ENCODE assay signal across 1 cellular context in the genomic region with DNA sequence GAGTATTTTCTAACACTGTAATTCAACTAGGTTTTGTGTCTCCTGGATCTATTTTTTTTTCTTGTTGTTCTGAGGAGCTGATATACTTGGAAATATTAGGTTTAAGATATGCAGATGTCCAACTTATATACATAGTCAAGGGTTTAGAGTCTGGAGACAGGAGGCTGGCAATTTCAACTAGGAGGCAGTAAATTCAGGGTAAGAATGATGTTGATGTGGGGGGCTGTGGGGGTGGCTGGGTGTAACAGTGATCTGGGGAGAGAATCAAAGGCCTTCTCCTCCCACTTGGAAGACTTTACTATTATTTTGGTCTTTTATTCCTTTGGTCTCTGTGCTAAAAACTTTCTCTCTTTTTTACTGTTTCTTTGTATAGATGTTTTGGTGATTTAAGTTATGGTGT.
TF ChIP-seq lines count a peak whose summit lies in the region.

No MANE protein-coding gene starts in this region.

TF ChIP-seq in WTC11, 78 proteins besides CTCF, POLR2A, EP300 and RAD21 (continued from another document):
- TF ChIP-seq, protein P1, sequence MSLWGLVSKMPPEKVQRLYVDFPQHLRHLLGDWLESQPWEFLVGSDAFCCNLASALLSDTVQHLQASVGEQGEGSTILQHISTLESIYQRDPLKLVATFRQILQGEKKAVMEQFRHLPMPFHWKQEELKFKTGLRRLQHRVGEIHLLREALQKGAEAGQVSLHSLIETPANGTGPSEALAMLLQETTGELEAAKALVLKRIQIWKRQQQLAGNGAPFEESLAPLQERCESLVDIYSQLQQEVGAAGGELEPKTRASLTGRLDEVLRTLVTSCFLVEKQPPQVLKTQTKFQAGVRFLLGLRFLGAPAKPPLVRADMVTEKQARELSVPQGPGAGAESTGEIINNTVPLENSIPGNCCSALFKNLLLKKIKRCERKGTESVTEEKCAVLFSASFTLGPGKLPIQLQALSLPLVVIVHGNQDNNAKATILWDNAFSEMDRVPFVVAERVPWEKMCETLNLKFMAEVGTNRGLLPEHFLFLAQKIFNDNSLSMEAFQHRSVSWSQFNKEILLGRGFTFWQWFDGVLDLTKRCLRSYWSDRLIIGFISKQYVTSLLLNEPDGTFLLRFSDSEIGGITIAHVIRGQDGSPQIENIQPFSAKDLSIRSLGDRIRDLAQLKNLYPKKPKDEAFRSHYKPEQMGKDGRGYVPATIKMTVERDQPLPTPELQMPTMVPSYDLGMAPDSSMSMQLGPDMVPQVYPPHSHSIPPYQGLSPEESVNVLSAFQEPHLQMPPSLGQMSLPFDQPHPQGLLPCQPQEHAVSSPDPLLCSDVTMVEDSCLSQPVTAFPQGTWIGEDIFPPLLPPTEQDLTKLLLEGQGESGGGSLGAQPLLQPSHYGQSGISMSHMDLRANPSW (CRISPR knock-in tag; conservative IDR thresholded peaks at IDR 0.05; ENCODE audit: low read depth): no peak
- no peak for TF ChIP-seq SMAD3 (CRISPR knock-in tag; IDR thresholded peaks at IDR 0.05; ENCODE audit: borderline replicate concordance)
- no peak for TF ChIP-seq CBFB (CRISPR knock-in tag; IDR thresholded peaks at IDR 0.05; ENCODE audit: low read depth)
- TF ChIP-seq, protein P2, sequence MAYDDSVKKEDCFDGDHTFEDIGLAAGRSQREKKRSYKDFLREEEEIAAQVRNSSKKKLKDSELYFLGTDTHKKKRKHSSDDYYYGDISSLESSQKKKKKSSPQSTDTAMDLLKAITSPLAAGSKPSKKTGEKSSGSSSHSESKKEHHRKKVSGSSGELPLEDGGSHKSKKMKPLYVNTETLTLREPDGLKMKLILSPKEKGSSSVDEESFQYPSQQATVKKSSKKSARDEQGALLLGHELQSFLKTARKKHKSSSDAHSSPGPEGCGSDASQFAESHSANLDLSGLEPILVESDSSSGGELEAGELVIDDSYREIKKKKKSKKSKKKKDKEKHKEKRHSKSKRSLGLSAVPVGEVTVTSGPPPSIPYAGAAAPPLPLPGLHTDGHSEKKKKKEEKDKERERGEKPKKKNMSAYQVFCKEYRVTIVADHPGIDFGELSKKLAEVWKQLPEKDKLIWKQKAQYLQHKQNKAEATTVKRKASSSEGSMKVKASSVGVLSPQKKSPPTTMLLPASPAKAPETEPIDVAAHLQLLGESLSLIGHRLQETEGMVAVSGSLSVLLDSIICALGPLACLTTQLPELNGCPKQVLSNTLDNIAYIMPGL (CRISPR knock-in tag; IDR thresholded peaks at IDR 0.05): no peak
- TF ChIP-seq, protein P3, sequence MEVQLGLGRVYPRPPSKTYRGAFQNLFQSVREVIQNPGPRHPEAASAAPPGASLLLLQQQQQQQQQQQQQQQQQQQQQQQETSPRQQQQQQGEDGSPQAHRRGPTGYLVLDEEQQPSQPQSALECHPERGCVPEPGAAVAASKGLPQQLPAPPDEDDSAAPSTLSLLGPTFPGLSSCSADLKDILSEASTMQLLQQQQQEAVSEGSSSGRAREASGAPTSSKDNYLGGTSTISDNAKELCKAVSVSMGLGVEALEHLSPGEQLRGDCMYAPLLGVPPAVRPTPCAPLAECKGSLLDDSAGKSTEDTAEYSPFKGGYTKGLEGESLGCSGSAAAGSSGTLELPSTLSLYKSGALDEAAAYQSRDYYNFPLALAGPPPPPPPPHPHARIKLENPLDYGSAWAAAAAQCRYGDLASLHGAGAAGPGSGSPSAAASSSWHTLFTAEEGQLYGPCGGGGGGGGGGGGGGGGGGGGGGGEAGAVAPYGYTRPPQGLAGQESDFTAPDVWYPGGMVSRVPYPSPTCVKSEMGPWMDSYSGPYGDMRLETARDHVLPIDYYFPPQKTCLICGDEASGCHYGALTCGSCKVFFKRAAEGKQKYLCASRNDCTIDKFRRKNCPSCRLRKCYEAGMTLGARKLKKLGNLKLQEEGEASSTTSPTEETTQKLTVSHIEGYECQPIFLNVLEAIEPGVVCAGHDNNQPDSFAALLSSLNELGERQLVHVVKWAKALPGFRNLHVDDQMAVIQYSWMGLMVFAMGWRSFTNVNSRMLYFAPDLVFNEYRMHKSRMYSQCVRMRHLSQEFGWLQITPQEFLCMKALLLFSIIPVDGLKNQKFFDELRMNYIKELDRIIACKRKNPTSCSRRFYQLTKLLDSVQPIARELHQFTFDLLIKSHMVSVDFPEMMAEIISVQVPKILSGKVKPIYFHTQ (CRISPR knock-in tag; IDR thresholded peaks at IDR 0.05): no peak
- no peak for TF ChIP-seq ETV6 (CRISPR knock-in tag; IDR thresholded peaks at IDR 0.05)
- TF ChIP-seq, protein P4, sequence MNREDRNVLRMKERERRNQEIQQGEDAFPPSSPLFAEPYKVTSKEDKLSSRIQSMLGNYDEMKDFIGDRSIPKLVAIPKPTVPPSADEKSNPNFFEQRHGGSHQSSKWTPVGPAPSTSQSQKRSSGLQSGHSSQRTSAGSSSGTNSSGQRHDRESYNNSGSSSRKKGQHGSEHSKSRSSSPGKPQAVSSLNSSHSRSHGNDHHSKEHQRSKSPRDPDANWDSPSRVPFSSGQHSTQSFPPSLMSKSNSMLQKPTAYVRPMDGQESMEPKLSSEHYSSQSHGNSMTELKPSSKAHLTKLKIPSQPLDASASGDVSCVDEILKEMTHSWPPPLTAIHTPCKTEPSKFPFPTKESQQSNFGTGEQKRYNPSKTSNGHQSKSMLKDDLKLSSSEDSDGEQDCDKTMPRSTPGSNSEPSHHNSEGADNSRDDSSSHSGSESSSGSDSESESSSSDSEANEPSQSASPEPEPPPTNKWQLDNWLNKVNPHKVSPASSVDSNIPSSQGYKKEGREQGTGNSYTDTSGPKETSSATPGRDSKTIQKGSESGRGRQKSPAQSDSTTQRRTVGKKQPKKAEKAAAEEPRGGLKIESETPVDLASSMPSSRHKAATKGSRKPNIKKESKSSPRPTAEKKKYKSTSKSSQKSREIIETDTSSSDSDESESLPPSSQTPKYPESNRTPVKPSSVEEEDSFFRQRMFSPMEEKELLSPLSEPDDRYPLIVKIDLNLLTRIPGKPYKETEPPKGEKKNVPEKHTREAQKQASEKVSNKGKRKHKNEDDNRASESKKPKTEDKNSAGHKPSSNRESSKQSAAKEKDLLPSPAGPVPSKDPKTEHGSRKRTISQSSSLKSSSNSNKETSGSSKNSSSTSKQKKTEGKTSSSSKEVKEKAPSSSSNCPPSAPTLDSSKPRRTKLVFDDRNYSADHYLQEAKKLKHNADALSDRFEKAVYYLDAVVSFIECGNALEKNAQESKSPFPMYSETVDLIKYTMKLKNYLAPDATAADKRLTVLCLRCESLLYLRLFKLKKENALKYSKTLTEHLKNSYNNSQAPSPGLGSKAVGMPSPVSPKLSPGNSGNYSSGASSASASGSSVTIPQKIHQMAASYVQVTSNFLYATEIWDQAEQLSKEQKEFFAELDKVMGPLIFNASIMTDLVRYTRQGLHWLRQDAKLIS (CRISPR knock-in tag; IDR thresholded peaks at IDR 0.05; ENCODE audit: borderline replicate concordance): no peak
- TF ChIP-seq TEAD1 (CRISPR knock-in tag; IDR thresholded peaks at IDR 0.05): no peak
- no peak for TF ChIP-seq CREM (CRISPR knock-in tag; IDR thresholded peaks at IDR 0.05)
